In genomic region chr17:66317629-66318028, GRCh38 we compare ENCODE assay signal across 21 cellular contexts. TPM values are rescaled to one million over a fixed set of nuclear protein-coding genes. Genes with fewer than 3 reads are reported as not detected.
DNase-seq lines count a peak whose midpoint lies in the region; ATAC-seq, FAIRE-seq and TF ChIP-seq lines count a peak whose summit lies in the region.
"Had no signal": no experiment of that assay in that cellular context is flagged by ENCODE, and none has a peak within 500 bp of the region (broad histone marks: within the 10 kb centered on the region; RNA-seq: fewer than 3 reads in every experiment).

No MANE protein-coding gene starts in this region.

- H3K79me1 ChIP-seq in IMR-90 (ENCODE audit: low read depth in 1 of 2, low read length in 2 of 2), result peaks cover 44 to 79% of the 10 kb centered on the region in 2 experiments

- H3K9me1 ChIP-seq in IMR-90 (ENCODE audit: insufficient read depth, low read length), result peaks cover 7% of the 10 kb centered on the region

- no peak overlapping the region for H2AFZ ChIP-seq in IMR-90 (replicated peaks; ENCODE audit: low read length, poor library complexity)
- H2AFZ ChIP-seq in osteoblast (ENCODE audit: low read length), result no peak overlapping the region

- peak overlapping the region; percentile 71; the same call in 1 of the 2 replicates for H3K4me2 ChIP-seq in IMR-90 (ENCODE audit: low read depth, low read length)
- H3K4me2 ChIP-seq in osteoblast (ENCODE audit: insufficient read depth, low read length), result peak overlapping the region; percentile 34
- H3K4me2 ChIP-seq: BLaER1 treated with 17β-estradiol and CSF1 and Interleukin-3, amounts not matched to agents 10 nM and 100 nM had no signal

- H3K23ac ChIP-seq in IMR-90 (ENCODE audit: low read depth, low read length), result peak overlapping the region; percentile 89; the same call in 1 of the 2 replicates

- H4K8ac ChIP-seq in IMR-90 (ENCODE audit: low read depth in 2 of 2, low read length in 2 of 2), result peak overlapping the region; percentile 80 to 91

- 0 out of 3 replicates have a peak overlapping the region, but pooled peaks have one; percentile 87 for H2BK15ac ChIP-seq in IMR-90 (ENCODE audit: low read depth, low read length)

- H2BK20ac ChIP-seq in IMR-90 (ENCODE audit: low read depth, low read length), result peak overlapping the region; percentile 93; the same call in 1 of the 2 replicates

- intact Hi-C loops in activated CD8-positive, alpha-beta T cell treated with anti-CD3 and anti-CD28 coated beads for 36 hours (cut with micrococcal nuclease), result no loop called here
- intact Hi-C loops in IMR-90 (cut with micrococcal nuclease), result no loop called here

- H3K4me3 Mint-ChIP-seq in activated CD8-positive, alpha-beta T cell treated with anti-CD3 and anti-CD28 coated beads for 36 hours, result no peak overlapping the region
- no peak overlapping the region for H3K4me3 Mint-ChIP-seq in activated CD8-positive, alpha-beta T cell treated with anti-CD3 and anti-CD28 coated beads, Interleukin-2, amount 10 ng/mL, durations not matched to agents 7 days and 5 days
- no peak overlapping the region for H3K4me3 Mint-ChIP-seq in activated naive CD8-positive, alpha-beta T cell treated with anti-CD3 and anti-CD28 coated beads for 36 hours
- H3K4me3 Mint-ChIP-seq: immature natural killer cell had no signal

- FAIRE-seq in urothelium cell line (lab: Jason Lieb, UNC), result no peak
- FAIRE-seq: D721Med had no signal

- no peak overlapping the region for H3K9ac ChIP-seq in IMR-90 (ENCODE audit: low read depth, low read length)
- H3K9ac ChIP-seq: BLaER1 treated with 17β-estradiol and CSF1 and Interleukin-3, amounts not matched to agents 10 nM and 100 nM had no signal

- dilution Hi-C loops in IMR-90 (cut with HindIII; ENCODE audit: low sequenced_read_pairs, unreplicated experiment), result no loop called here

- no peak overlapping the region for H2AK5ac ChIP-seq in IMR-90 (ENCODE audit: low read depth, low read length)

- peaks cover 64% of the 10 kb centered on the region for H3K36me3 Mint-ChIP-seq in activated CD8-positive, alpha-beta T cell treated with anti-CD3 and anti-CD28 coated beads for 36 hours (ENCODE audit: low read depth)
- peaks cover 55% of the 10 kb centered on the region for H3K36me3 Mint-ChIP-seq in activated CD8-positive, alpha-beta T cell treated with anti-CD3 and anti-CD28 coated beads, Interleukin-2, amount 10 ng/mL, durations not matched to agents 7 days and 5 days (ENCODE audit: low read depth)
- H3K36me3 Mint-ChIP-seq in activated naive CD8-positive, alpha-beta T cell treated with anti-CD3 and anti-CD28 coated beads for 36 hours, result peaks cover 78% of the 10 kb centered on the region

- H3K27me3 ChIP-seq in IMR-90 (ENCODE audit: control insufficient read depth, insufficient read depth, low read length), result no peaks in the 10 kb centered on the region
- no peaks in the 10 kb centered on the region for H3K27me3 ChIP-seq in osteoblast (ENCODE audit: insufficient read depth, low read length)
- H3K27me3 ChIP-seq: adrenal gland; BLaER1 treated with 17β-estradiol and CSF1 and Interleukin-3, amounts not matched to agents 10 nM and 100 nM; cardiac muscle cell; uterus had no signal

- peaks cover 7% of the 10 kb centered on the region for H3K4me1 ChIP-seq in IMR-90 (ENCODE audit: control insufficient read depth, insufficient read depth, low read length)
- H3K4me1 ChIP-seq in osteoblast (ENCODE audit: insufficient read depth, low read length), result peaks cover 15% of the 10 kb centered on the region
- H3K4me1 ChIP-seq: uterus had no signal

- no peak for TF ChIP-seq RAD21 in IMR-90 (IDR thresholded peaks at IDR 0.05; ENCODE audit: low read length)

- in situ Hi-C loops in IMR-90 (cut with MboI; ENCODE audit: low sequenced_read_pairs), result no loop called here

- CTCF ChIA-PET in activated CD8-positive, alpha-beta T cell treated with anti-CD3 and anti-CD28 coated beads for 36 hours (lab: Charles Lee), result interaction anchor here (0.8 to 0.9 kb wide), 2 partner anchors 13 to 116 kb away, joined by 3 read pairs; no protein-coding TSS in a partner anchor
- CTCF ChIA-PET in activated CD8-positive, alpha-beta T cell treated with anti-CD3 and anti-CD28 coated beads, Interleukin-2, amount 10 ng/mL, durations not matched to agents 7 days and 5 days (lab: Charles Lee), result interaction anchor here (0.7 to 1.9 kb wide), 5 partner anchors 10 to 109 kb away, joined by 3 to 5 read pairs (median 3); no protein-coding TSS in a partner anchor
- CTCF ChIA-PET in IMR-90 (lab: Yijun Ruan, JAX), result interaction anchor here (1.1 kb wide), 1 partner anchor 10 kb away, joined by 4 read pairs; no protein-coding TSS in a partner anchor

- TF ChIP-seq POLR2A in IMR-90 (IDR thresholded peaks at IDR 0.05; ENCODE audit: low read depth, low read length), result no peak

- TF ChIP-seq CTCF in activated CD8-positive, alpha-beta T cell treated with anti-CD3 and anti-CD28 coated beads for 36 hours (IDR thresholded peaks at IDR 0.05), result no peak
- no peak for TF ChIP-seq CTCF in IMR-90 (conservative IDR thresholded peaks at IDR 0.05; ENCODE audit: low read depth, low read length)
- TF ChIP-seq CTCF in osteoblast (IDR thresholded peaks at IDR 0.05; ENCODE audit: extremely low read depth, low read depth, low read length), result no peak

- peaks cover 6% of the 10 kb centered on the region; the same call in 1 of the 2 replicates for H4K20me1 ChIP-seq in IMR-90 (ENCODE audit: insufficient read depth, low read length)
- H4K20me1 ChIP-seq in osteoblast (ENCODE audit: insufficient read depth, low read length), result peaks cover 4% of the 10 kb centered on the region

- H3K14ac ChIP-seq in IMR-90 (replicated peaks; ENCODE audit: low read depth, low read length), result peak overlapping the region; percentile 98

- H2AK9ac ChIP-seq in IMR-90 (replicated peaks; ENCODE audit: low read depth, low read length, poor library complexity), result no peak overlapping the region

- DNase-seq in activated CD8-positive, alpha-beta T cell treated with anti-CD3 and anti-CD28 coated beads for 36 hours, result no peak
- DNase-seq in activated CD8-positive, alpha-beta T cell treated with anti-CD3 and anti-CD28 coated beads, Interleukin-2, amount 10 ng/mL, durations not matched to agents 7 days and 5 days, result no peak
- DNase-seq in IMR-90 (peak; percentile 52), osteoblast (ENCODE audit: insufficient read length, low spot score, missing footprints) (peak; percentile 74), urothelium cell line (ENCODE audit: low spot score) (no peak), DMS153 (lab: John Stamatoyannopoulos, UW) (no peak)
- DNase-seq in activated naive CD8-positive, alpha-beta T cell treated with anti-CD3 and anti-CD28 coated beads for 36 hours, result no peak
- DNase-seq: activated CD4-positive, alpha-beta T cell treated with anti-CD3 and anti-CD28 coated beads for 48 hours; adrenal gland; GDM1; immature natural killer cell; NCI-H2081 treated with DMSO at 0.1 percent for 48 hours; NCI-H524 treated with DMSO at 0.1 percent for 48 hours; nucleus accumbens; right cardiac atrium; uterus had no signal

- no peak overlapping the region for H3K18ac ChIP-seq in IMR-90 (ENCODE audit: low read depth, low read length)

- H3K56ac ChIP-seq in IMR-90 (ENCODE audit: extremely low read depth, insufficient read depth, low read length), result peak overlapping the region; percentile 61

- BruUV-seq in IMR-90 (replicated peaks; lab: Mats Ljungman, UMichigan), result no TSS peak

- peak overlapping the region; percentile 69 for H3K27ac Mint-ChIP-seq in activated CD8-positive, alpha-beta T cell treated with anti-CD3 and anti-CD28 coated beads for 36 hours
- H3K27ac Mint-ChIP-seq in activated CD8-positive, alpha-beta T cell treated with anti-CD3 and anti-CD28 coated beads, Interleukin-2, amount 10 ng/mL, durations not matched to agents 7 days and 5 days, result no peak overlapping the region
- peak overlapping the region; percentile 68 for H3K27ac Mint-ChIP-seq in activated naive CD8-positive, alpha-beta T cell treated with anti-CD3 and anti-CD28 coated beads for 36 hours

- no peak overlapping the region for H3K4me3 ChIP-seq in IMR-90 (ENCODE audit: insufficient read depth, low read depth, low read length)
- H3K4me3 ChIP-seq in osteoblast (ENCODE audit: insufficient read depth, low read length), result no peak overlapping the region
- H3K4me3 ChIP-seq: adrenal gland; BLaER1 treated with 17β-estradiol and CSF1 and Interleukin-3, amounts not matched to agents 10 nM and 100 nM; cardiac muscle cell; lung; uterus had no signal

- H3K36me3 ChIP-seq in IMR-90 (ENCODE audit: control insufficient read depth, insufficient read depth, low read length) (peaks cover 3% of the 10 kb centered on the region), osteoblast (ENCODE audit: insufficient read depth, low read length) (peaks cover 5% of the 10 kb centered on the region)
- H3K36me3 ChIP-seq: adrenal gland, cardiac muscle cell, uterus had no signal

- H2BK120ac ChIP-seq in IMR-90 (ENCODE audit: low read depth, low read length), result peak overlapping the region; percentile 97; the same call in 1 of the 2 replicates

- H3K27ac ChIP-seq in IMR-90 (ENCODE audit: insufficient read depth, low read length) (peak overlapping the region; percentile 33; the same call in 1 of the 2 replicates), osteoblast (ENCODE audit: low read depth, low read length) (peak overlapping the region; percentile 75)
- H3K27ac ChIP-seq: adrenal gland; BLaER1 treated with 17β-estradiol and CSF1 and Interleukin-3, amounts not matched to agents 10 nM and 100 nM; cardiac muscle cell; uterus had no signal

- H3K79me2 ChIP-seq in osteoblast (ENCODE audit: insufficient read depth, low read length), result peaks cover 88% of the 10 kb centered on the region

- H4K5ac ChIP-seq in IMR-90 (ENCODE audit: low read depth, low read length), result no peak overlapping the region

- H3K4ac ChIP-seq in IMR-90 (ENCODE audit: low read depth, low read length), result peak overlapping the region; percentile 85; the same call in 1 of the 2 replicates

- no peaks in the 10 kb centered on the region for H3K27me3 Mint-ChIP-seq in activated CD8-positive, alpha-beta T cell treated with anti-CD3 and anti-CD28 coated beads for 36 hours
- H3K27me3 Mint-ChIP-seq in activated CD8-positive, alpha-beta T cell treated with anti-CD3 and anti-CD28 coated beads, Interleukin-2, amount 10 ng/mL, durations not matched to agents 7 days and 5 days (ENCODE audit: low read depth), result no peaks in the 10 kb centered on the region
- no peaks in the 10 kb centered on the region for H3K27me3 Mint-ChIP-seq in activated naive CD8-positive, alpha-beta T cell treated with anti-CD3 and anti-CD28 coated beads for 36 hours

- H3K9me3 Mint-ChIP-seq in activated CD8-positive, alpha-beta T cell treated with anti-CD3 and anti-CD28 coated beads for 36 hours, result peaks cover 12% of the 10 kb centered on the region
- peaks cover 23% of the 10 kb centered on the region for H3K9me3 Mint-ChIP-seq in activated CD8-positive, alpha-beta T cell treated with anti-CD3 and anti-CD28 coated beads, Interleukin-2, amount 10 ng/mL, durations not matched to agents 7 days and 5 days (ENCODE audit: insufficient read depth)
- peaks cover 21% of the 10 kb centered on the region for H3K9me3 Mint-ChIP-seq in activated naive CD8-positive, alpha-beta T cell treated with anti-CD3 and anti-CD28 coated beads for 36 hours

- peak overlapping the region; percentile 83 for H2BK5ac ChIP-seq in IMR-90 (ENCODE audit: low read depth, low read length, poor library complexity, severe bottlenecking)

- no peak for ATAC-seq in activated CD8-positive, alpha-beta T cell treated with anti-CD3 and anti-CD28 coated beads for 36 hours
- no peak for ATAC-seq in activated CD8-positive, alpha-beta T cell treated with anti-CD3 and anti-CD28 coated beads, Interleukin-2, amount 10 ng/mL, durations not matched to agents 7 days and 5 days
- ATAC-seq in IMR-90 (ENCODE audit: low read depth), result peak; percentile 80
- ATAC-seq in GM18861 (IDR thresholded peaks at IDR 0.05; ENCODE audit: unreplicated experiment), result no peak
- ATAC-seq: right cardiac atrium had no signal

- peaks cover 53% of the 10 kb centered on the region for H3K4me1 Mint-ChIP-seq in activated CD8-positive, alpha-beta T cell treated with anti-CD3 and anti-CD28 coated beads for 36 hours (ENCODE audit: low read depth)
- H3K4me1 Mint-ChIP-seq in activated CD8-positive, alpha-beta T cell treated with anti-CD3 and anti-CD28 coated beads, Interleukin-2, amount 10 ng/mL, durations not matched to agents 7 days and 5 days (ENCODE audit: low read depth), result peaks cover 29% of the 10 kb centered on the region
- H3K4me1 Mint-ChIP-seq in activated naive CD8-positive, alpha-beta T cell treated with anti-CD3 and anti-CD28 coated beads for 36 hours, result peaks cover 54% of the 10 kb centered on the region

- POLR2A ChIA-PET in activated CD8-positive, alpha-beta T cell treated with anti-CD3 and anti-CD28 coated beads for 36 hours (lab: Charles Lee), result interaction anchor here (0.6 to 2.0 kb wide), 4 partner anchors 10 to 69 kb away, joined by 3 to 8 read pairs (median 5); no protein-coding TSS in a partner anchor
- POLR2A ChIA-PET in activated CD8-positive, alpha-beta T cell treated with anti-CD3 and anti-CD28 coated beads, Interleukin-2, amount 10 ng/mL, durations not matched to agents 7 days and 5 days (lab: Charles Lee), result interaction anchor here (1.7 kb wide), 1 partner anchor 9 kb away, joined by 5 read pairs; no protein-coding TSS in a partner anchor
- POLR2A ChIA-PET in IMR-90 (lab: Charles Lee; ENCODE audit: unreplicated experiment), result no interaction called here

- no peak overlapping the region; the same call in 1 of the 2 replicates for H4K91ac ChIP-seq in IMR-90 (ENCODE audit: insufficient read depth, low read depth, low read length)

- H3K9me3 ChIP-seq in IMR-90 (ENCODE audit: control insufficient read depth, insufficient read depth, low read length), result peaks cover 7% of the 10 kb centered on the region; the same call in 1 of the 2 replicates
- no peaks in the 10 kb centered on the region for H3K9me3 ChIP-seq in osteoblast (ENCODE audit: low read depth, low read length)

RNA-seq across cellular contexts. Expression of gene PRKCA, which starts 15.2 kb away (rescaled TPM):
- 10 to 100 TPM; 84.4 to 87.9 TPM for total RNA-seq in activated CD8-positive, alpha-beta T cell treated with anti-CD3 and anti-CD28 coated beads for 36 hours
- 10 to 100 TPM; 74.1 to 76.9 TPM for total RNA-seq in activated CD8-positive, alpha-beta T cell treated with anti-CD3 and anti-CD28 coated beads, Interleukin-2, amount 10 ng/mL, durations not matched to agents 7 days and 5 days
- total RNA-seq in IMR-90 (2012; rRNA removed) (31.0 and 36.9 TPM in 2 replicates), osteoblast (42.7 and 46.0 TPM in 2 replicates)
- 42.7 and 46.0 TPM in 2 replicates for polyA plus RNA-seq in IMR-90 (2012; rRNA removed)
- polyA plus RNA-seq in IMR-90 (2012; cell fraction: cytosol; rRNA removed), result 23.3 and 24.4 TPM in 2 replicates
- polyA plus RNA-seq in IMR-90 (2012; cell fraction: nucleus; rRNA removed; ENCODE audit: low replicate concordance), result 31.3 and 63.0 TPM in 2 replicates
- 10 to 100 TPM; 63.5 to 65.8 TPM for total RNA-seq in activated naive CD8-positive, alpha-beta T cell treated with anti-CD3 and anti-CD28 coated beads for 36 hours

Comparison
In these comparisons a context has a peak if more than half of its experiments do, and no peak if none do; other contexts are left out.
1. DNase-seq: peak in IMR-90 (single experiment) and osteoblast (single experiment); none in activated CD8-positive, alpha-beta T cell treated with anti-CD3 and anti-CD28 coated beads for 36 hours (single experiment), activated CD8-positive, alpha-beta T cell treated with anti-CD3 and anti-CD28 coated beads, Interleukin-2, amount 10 ng/mL, durations not matched to agents 7 days and 5 days (single experiment), activated naive CD8-positive, alpha-beta T cell treated with anti-CD3 and anti-CD28 coated beads for 36 hours (single experiment), urothelium cell line (single experiment) and DMS153 (single experiment).